In the genomic region with DNA sequence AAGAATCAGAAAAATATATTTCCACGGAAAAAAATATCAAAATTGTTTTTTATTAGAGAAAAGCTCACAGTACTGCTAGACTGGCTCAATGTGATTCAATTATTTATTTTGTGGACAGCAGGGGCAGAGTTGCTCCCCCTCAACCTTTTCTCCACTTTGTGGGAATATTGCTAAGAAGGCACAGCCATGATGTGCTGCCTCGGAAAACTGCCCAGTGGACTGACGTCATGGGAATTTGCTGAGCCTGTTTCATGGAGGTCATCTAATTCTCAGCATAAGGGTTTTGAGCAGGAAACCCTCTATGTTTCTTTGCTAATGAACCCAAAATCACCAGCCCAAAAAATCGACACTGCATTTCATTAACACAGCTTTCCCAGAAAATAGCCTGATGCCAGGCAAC, we compare ENCODE assay signal across 17 cellular contexts.
DNase-seq lines count a peak whose midpoint lies in the region; ATAC-seq and TF ChIP-seq lines count a peak whose summit lies in the region.
"Had no signal": no experiment of that assay in that cellular context is flagged by ENCODE, and none has a peak within 500 bp of the region (broad histone marks: within the 10 kb centered on the region; RNA-seq: fewer than 3 reads in every experiment).

No MANE protein-coding gene starts in this region.

- DNase-seq in DMS 273 (lab: John Stamatoyannopoulos, UW; ENCODE audit: unreplicated experiment) = peak; percentile 24
- no peak for DNase-seq in DMS 273 treated with DMSO at 0.1 percent for 48 hours (lab: John Stamatoyannopoulos, UW)
- DNase-seq in chondrocyte (ENCODE audit: low spot score) = no peak
- DNase-seq in hippocampal formation (lab: John Stamatoyannopoulos, UW) = peak; percentile 13 to 43
- DNase-seq in substantia nigra (lab: John Stamatoyannopoulos, UW) = peak in 27 of 49 donors; percentile 0 to 55 (median 20)
- DNase-seq in NK-92 (lab: John Stamatoyannopoulos, UW; ENCODE audit: unreplicated experiment) = no peak
- DNase-seq: activated T-cell treated with anti-CD3 and anti-CD28 coated beads, Interleukin-2, amount 50 U/mL, for 48 hours; lower lobe of right lung; NCI-H146; stimulated activated CD4-positive, alpha-beta T cell treated with anti-CD3 and anti-CD28 coated beads, Interleukin-15, amount 100 ng/mL, for 24 hours; T-helper 1 cell had no signal

- H3K36me3 Mint-ChIP-seq in chondrocyte (ENCODE audit: low read depth) = no peaks in the 10 kb centered on the region

- no peak for ATAC-seq in HG03565 (IDR thresholded peaks at IDR 0.05; ENCODE audit: unreplicated experiment)
- ATAC-seq in GM19035 (IDR thresholded peaks at IDR 0.05; ENCODE audit: unreplicated experiment) = no peak
- ATAC-seq: K562, lower lobe of right lung had no signal

- TF ChIP-seq CTCF in chondrocyte (IDR thresholded peaks at IDR 0.05) = peak; percentile 14

- H3K4me1 Mint-ChIP-seq in chondrocyte (ENCODE audit: low read depth) = peaks cover 4% of the 10 kb centered on the region

- H3K9me3 Mint-ChIP-seq in chondrocyte (ENCODE audit: low read depth) = no peaks in the 10 kb centered on the region

- H3K27ac ChIP-seq in substantia nigra (ENCODE audit: low read depth, low read length, poor library complexity, severe bottlenecking) = no peak overlapping the region
- H3K27ac ChIP-seq: 22Rv1, lower lobe of right lung, neutrophil, tibial artery had no signal

- no peaks in the 10 kb centered on the region for H3K27me3 Mint-ChIP-seq in chondrocyte (ENCODE audit: low read depth)

- H3K27ac Mint-ChIP-seq in chondrocyte (ENCODE audit: unreplicated experiment) = no peak overlapping the region

- no peak overlapping the region for H3K4me3 Mint-ChIP-seq in chondrocyte (ENCODE audit: unreplicated experiment)

Comparison
In these comparisons a context has a peak if more than half of its experiments do, and no peak if none do; other contexts are left out.
1. DNase-seq: peak in DMS 273 (single experiment), hippocampal formation (2 of 2) and substantia nigra (27 of 49); none in DMS 273 treated with DMSO at 0.1 percent for 48 hours (single experiment), chondrocyte (single experiment) and NK-92 (single experiment).